In genomic region chr11:134047586-134047999, GRCh38 we compare ENCODE assay signal across 2 cellular contexts.
TF ChIP-seq lines count a peak whose summit lies in the region.

No MANE protein-coding gene starts in this region.

TF ChIP-seq in A549, 52 proteins besides CTCF, POLR2A, EP300 and RAD21:
- TF ChIP-seq RNF2 (IDR thresholded peaks at IDR 0.05; ENCODE audit: borderline replicate concordance, low read depth) (no peak), PHF8 (IDR thresholded peaks at IDR 0.05; ENCODE audit: borderline replicate concordance, low read depth) (no peak), NFE2L2 (conservative IDR thresholded peaks at IDR 0.05; ENCODE audit: low read length) (no peak), CHD2 (IDR thresholded peaks at IDR 0.05; ENCODE audit: low read length, partially characterized antibody) (no peak), CEBPB (IDR thresholded peaks at IDR 0.05) (no peak), GATA3 (IDR thresholded peaks at IDR 0.05; ENCODE audit: borderline replicate concordance) (no peak), BHLHE40 (IDR thresholded peaks at IDR 0.05; ENCODE audit: low read depth, low read length) (no peak), USF2 (IDR thresholded peaks at IDR 0.05) (no peak), MAX (IDR thresholded peaks at IDR 0.05) (no peak), PBX3 (IDR thresholded peaks at IDR 0.05) (no peak), FOSL2 (IDR thresholded peaks at IDR 0.05) (no peak), FOSL2 (CRISPR knock-in tag; IDR thresholded peaks at IDR 0.05) (no peak), CBX2 (IDR thresholded peaks at IDR 0.05; ENCODE audit: borderline replicate concordance, low read depth) (no peak), HMGXB4 (CRISPR knock-in tag; IDR thresholded peaks at IDR 0.05; ENCODE audit: borderline replicate concordance) (no peak), KDM1A (IDR thresholded peaks at IDR 0.05; ENCODE audit: low read depth) (no peak), ESRRA (IDR thresholded peaks at IDR 0.05; ENCODE audit: borderline replicate concordance, low read length) (no peak), MAFK (IDR thresholded peaks at IDR 0.05; ENCODE audit: partially characterized antibody) (no peak), HEYL (CRISPR knock-in tag; IDR thresholded peaks at IDR 0.05) (no peak), ELK1 (IDR thresholded peaks at IDR 0.05; ENCODE audit: low read depth, low read length) (no peak), JUN (IDR thresholded peaks at IDR 0.05) (no peak)

TF ChIP-seq in H1, 55 proteins besides CTCF, POLR2A, EP300 and RAD21:
- TF ChIP-seq USF2 (IDR thresholded peaks at IDR 0.05; ENCODE audit: low read length) (0 out of 2 replicates have a peak, but pooled peaks have one; percentile 22), POLR2AphosphoS5 (IDR thresholded peaks at IDR 0.05; ENCODE audit: low read depth, low read length) (no peak)
